Comparison of ENCODE assay signal across 1 cellular context in the genomic region with DNA sequence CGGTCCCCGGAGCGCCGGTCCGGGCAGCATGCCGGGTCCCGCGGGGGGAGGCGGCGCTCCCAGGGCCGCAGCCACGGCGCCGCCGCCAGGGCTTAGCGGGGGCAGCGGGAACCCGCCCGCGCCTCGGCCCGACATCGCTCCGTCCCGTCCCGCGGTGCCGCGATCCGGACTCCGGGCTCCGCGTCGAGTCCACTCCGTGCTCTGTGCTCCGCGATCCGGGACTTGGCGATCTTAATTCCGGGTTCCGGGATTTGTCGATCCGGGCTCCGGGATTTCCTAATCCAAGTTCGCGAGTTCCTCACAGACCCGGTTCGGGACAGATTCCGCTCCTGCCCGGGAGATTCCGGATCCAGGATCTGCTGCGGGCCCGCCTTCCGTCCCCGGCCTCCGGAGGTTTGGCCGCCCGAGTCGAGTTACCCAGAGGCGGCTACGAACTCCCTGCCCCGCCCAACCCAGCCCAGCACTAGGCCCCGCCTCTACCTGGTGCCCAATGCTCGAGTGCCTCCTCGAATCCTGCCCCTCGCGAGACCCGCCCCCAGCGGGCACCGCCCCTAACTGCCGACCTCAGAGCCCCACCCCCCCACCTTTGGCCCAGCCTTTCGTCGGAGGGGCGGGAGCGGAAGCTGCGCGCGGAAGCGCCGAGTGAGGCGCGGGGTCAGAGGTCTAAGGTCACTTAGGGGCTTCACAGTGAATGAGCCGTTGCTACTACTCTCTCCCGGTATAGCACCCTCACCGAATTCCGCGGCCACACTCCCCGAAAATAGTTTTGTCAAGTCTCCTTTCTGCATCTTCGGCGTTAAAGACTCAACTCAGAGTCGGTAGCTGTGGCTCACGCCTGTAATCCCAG.
TF ChIP-seq lines count a peak whose summit lies in the region.

A gene (minus strand): TSS at position 146 of the 847 bp plus-strand sequence. CDS start 11 bp downstream, at position 135.

TF ChIP-seq in GM23338, 12 proteins besides CTCF, POLR2A, EP300 and RAD21:
- TF ChIP-seq, protein P1, sequence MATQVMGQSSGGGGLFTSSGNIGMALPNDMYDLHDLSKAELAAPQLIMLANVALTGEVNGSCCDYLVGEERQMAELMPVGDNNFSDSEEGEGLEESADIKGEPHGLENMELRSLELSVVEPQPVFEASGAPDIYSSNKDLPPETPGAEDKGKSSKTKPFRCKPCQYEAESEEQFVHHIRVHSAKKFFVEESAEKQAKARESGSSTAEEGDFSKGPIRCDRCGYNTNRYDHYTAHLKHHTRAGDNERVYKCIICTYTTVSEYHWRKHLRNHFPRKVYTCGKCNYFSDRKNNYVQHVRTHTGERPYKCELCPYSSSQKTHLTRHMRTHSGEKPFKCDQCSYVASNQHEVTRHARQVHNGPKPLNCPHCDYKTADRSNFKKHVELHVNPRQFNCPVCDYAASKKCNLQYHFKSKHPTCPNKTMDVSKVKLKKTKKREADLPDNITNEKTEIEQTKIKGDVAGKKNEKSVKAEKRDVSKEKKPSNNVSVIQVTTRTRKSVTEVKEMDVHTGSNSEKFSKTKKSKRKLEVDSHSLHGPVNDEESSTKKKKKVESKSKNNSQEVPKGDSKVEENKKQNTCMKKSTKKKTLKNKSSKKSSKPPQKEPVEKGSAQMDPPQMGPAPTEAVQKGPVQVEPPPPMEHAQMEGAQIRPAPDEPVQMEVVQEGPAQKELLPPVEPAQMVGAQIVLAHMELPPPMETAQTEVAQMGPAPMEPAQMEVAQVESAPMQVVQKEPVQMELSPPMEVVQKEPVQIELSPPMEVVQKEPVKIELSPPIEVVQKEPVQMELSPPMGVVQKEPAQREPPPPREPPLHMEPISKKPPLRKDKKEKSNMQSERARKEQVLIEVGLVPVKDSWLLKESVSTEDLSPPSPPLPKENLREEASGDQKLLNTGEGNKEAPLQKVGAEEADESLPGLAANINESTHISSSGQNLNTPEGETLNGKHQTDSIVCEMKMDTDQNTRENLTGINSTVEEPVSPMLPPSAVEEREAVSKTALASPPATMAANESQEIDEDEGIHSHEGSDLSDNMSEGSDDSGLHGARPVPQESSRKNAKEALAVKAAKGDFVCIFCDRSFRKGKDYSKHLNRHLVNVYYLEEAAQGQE (IDR thresholded peaks at IDR 0.05; ENCODE audit: unreplicated experiment) = no peak
- TF ChIP-seq, protein P2, sequence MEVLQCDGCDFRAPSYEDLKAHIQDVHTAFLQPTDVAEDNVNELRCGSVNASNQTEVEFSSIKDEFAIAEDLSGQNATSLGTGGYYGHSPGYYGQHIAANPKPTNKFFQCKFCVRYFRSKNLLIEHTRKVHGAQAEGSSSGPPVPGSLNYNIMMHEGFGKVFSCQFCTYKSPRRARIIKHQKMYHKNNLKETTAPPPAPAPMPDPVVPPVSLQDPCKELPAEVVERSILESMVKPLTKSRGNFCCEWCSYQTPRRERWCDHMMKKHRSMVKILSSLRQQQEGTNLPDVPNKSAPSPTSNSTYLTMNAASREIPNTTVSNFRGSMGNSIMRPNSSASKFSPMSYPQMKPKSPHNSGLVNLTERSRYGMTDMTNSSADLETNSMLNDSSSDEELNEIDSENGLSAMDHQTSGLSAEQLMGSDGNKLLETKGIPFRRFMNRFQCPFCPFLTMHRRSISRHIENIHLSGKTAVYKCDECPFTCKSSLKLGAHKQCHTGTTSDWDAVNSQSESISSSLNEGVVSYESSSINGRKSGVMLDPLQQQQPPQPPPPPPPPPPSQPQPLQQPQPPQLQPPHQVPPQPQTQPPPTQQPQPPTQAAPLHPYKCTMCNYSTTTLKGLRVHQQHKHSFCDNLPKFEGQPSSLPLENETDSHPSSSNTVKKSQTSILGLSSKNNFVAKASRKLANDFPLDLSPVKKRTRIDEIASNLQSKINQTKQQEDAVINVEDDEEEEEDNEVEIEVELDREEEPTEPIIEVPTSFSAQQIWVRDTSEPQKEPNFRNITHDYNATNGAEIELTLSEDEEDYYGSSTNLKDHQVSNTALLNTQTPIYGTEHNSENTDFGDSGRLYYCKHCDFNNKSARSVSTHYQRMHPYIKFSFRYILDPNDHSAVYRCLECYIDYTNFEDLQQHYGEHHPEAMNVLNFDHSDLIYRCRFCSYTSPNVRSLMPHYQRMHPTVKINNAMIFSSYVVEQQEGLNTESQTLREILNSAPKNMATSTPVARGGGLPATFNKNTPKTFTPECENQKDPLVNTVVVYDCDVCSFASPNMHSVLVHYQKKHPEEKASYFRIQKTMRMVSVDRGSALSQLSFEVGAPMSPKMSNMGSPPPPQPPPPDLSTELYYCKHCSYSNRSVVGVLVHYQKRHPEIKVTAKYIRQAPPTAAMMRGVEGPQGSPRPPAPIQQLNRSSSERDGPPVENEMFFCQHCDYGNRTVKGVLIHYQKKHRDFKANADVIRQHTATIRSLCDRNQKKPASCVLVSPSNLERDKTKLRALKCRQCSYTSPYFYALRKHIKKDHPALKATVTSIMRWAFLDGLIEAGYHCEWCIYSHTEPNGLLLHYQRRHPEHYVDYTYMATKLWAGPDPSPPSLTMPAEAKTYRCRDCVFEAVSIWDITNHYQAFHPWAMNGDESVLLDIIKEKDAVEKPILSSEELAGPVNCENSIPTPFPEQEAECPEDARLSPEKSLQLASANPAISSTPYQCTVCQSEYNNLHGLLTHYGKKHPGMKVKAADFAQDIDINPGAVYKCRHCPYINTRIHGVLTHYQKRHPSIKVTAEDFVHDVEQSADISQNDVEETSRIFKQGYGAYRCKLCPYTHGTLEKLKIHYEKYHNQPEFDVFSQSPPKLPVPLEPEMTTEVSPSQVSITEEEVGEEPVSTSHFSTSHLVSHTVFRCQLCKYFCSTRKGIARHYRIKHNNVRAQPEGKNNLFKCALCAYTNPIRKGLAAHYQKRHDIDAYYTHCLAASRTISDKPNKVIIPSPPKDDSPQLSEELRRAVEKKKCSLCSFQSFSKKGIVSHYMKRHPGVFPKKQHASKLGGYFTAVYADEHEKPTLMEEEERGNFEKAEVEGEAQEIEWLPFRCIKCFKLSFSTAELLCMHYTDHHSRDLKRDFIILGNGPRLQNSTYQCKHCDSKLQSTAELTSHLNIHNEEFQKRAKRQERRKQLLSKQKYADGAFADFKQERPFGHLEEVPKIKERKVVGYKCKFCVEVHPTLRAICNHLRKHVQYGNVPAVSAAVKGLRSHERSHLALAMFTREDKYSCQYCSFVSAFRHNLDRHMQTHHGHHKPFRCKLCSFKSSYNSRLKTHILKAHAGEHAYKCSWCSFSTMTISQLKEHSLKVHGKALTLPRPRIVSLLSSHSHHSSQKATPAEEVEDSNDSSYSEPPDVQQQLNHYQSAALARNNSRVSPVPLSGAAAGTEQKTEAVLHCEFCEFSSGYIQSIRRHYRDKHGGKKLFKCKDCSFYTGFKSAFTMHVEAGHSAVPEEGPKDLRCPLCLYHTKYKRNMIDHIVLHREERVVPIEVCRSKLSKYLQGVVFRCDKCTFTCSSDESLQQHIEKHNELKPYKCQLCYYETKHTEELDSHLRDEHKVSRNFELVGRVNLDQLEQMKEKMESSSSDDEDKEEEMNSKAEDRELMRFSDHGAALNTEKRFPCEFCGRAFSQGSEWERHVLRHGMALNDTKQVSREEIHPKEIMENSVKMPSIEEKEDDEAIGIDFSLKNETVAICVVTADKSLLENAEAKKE (CRISPR knock-in tag; IDR thresholded peaks at IDR 0.05) = no peak
- TF ChIP-seq EZH2 (IDR thresholded peaks at IDR 0.05; ENCODE audit: low read depth, unreplicated experiment) (no peak), POLR2AphosphoS5 (IDR thresholded peaks at IDR 0.05; ENCODE audit: low read depth) (peak; percentile 47; the same call in 1 of the 2 replicates), JUNB (IDR thresholded peaks at IDR 0.05; ENCODE audit: unreplicated experiment) (no peak), ZNF114 (CRISPR knock-in tag; IDR thresholded peaks at IDR 0.05) (peak; percentile 87), STAT1 (IDR thresholded peaks at IDR 0.05; ENCODE audit: unreplicated experiment) (no peak), ZNF331 (CRISPR knock-in tag; IDR thresholded peaks at IDR 0.05; ENCODE audit: low read depth) (peak; percentile 29; the same call in 1 of the 2 replicates), EZH2phosphoT487 (IDR thresholded peaks at IDR 0.05; ENCODE audit: unreplicated experiment) (no peak), CREB1 (CRISPR knock-in tag; IDR thresholded peaks at IDR 0.05; ENCODE audit: low read depth) (peak; percentile 84), NANOG (IDR thresholded peaks at IDR 0.05; ENCODE audit: borderline replicate concordance) (no peak)
- TF ChIP-seq, protein P3, sequence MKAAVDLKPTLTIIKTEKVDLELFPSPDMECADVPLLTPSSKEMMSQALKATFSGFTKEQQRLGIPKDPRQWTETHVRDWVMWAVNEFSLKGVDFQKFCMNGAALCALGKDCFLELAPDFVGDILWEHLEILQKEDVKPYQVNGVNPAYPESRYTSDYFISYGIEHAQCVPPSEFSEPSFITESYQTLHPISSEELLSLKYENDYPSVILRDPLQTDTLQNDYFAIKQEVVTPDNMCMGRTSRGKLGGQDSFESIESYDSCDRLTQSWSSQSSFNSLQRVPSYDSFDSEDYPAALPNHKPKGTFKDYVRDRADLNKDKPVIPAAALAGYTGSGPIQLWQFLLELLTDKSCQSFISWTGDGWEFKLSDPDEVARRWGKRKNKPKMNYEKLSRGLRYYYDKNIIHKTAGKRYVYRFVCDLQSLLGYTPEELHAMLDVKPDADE (IDR thresholded peaks at IDR 0.05) = peak; percentile 73
